In genomic region chr17:76246080-76247066, GRCh38 we compare ENCODE assay signal across 9 cellular contexts.
DNase-seq lines count a peak whose midpoint lies in the region; ATAC-seq, FAIRE-seq and TF ChIP-seq lines count a peak whose summit lies in the region.
"Had no signal": no experiment of that assay in that cellular context is flagged by ENCODE, and none has a peak within 500 bp of the region (broad histone marks: within the 10 kb centered on the region; RNA-seq: fewer than 3 reads in every experiment).

No MANE protein-coding gene starts in this region.

- H3K27me3 Mint-ChIP-seq in T-helper 1 cell treated with Interleukin-12 subunit alpha and Interleukin-12 subunit beta and Interleukin-4 antibody, amounts not matched to agents 30 μg/mL and 1 μg/mL, for 36 hours (ENCODE audit: low read depth), result no peaks in the 10 kb centered on the region

- TF ChIP-seq CTCF in D721Med (IDR thresholded peaks at IDR 0.05; ENCODE audit: insufficient read depth, missing control alignments), result no peak

- ATAC-seq in HG03108 (IDR thresholded peaks at IDR 0.05; ENCODE audit: unreplicated experiment), result peak; percentile 95

- H3K36me3 Mint-ChIP-seq in T-helper 1 cell treated with Interleukin-12 subunit alpha and Interleukin-12 subunit beta and Interleukin-4 antibody, amounts not matched to agents 30 μg/mL and 1 μg/mL, for 36 hours (ENCODE audit: low read depth), result no peaks in the 10 kb centered on the region

- no peak for FAIRE-seq in D721Med (lab: Jason Lieb, UNC)
- FAIRE-seq: G401.6 had no signal

- H3K4me1 Mint-ChIP-seq in T-helper 1 cell treated with Interleukin-12 subunit alpha and Interleukin-12 subunit beta and Interleukin-4 antibody, amounts not matched to agents 30 μg/mL and 1 μg/mL, for 36 hours (ENCODE audit: low read depth), result peaks cover 60% of the 10 kb centered on the region

- peak overlapping the region; percentile 93 for H3K27ac Mint-ChIP-seq in T-helper 1 cell treated with Interleukin-12 subunit alpha and Interleukin-12 subunit beta and Interleukin-4 antibody, amounts not matched to agents 30 μg/mL and 1 μg/mL, for 36 hours

- peak; percentile 99 for DNase-seq in AML-193 (lab: John Stamatoyannopoulos, UW)
- DNase-seq in GM19238 (ENCODE audit: insufficient read length, low spot score), result peak; percentile 80
- DNase-seq in glomerular visceral epithelial cell (ENCODE audit: extremely low spot score), result peak; percentile 11
- no peak for DNase-seq in NCI-H146 (lab: John Stamatoyannopoulos, UW)
- no peak for DNase-seq in NCI-H2227 treated with DMSO at 0.1 percent for 48 hours (lab: John Stamatoyannopoulos, UW)
- no peak for DNase-seq in D721Med (ENCODE audit: insufficient read length, low spot score)

- H3K9me3 Mint-ChIP-seq in T-helper 1 cell treated with Interleukin-12 subunit alpha and Interleukin-12 subunit beta and Interleukin-4 antibody, amounts not matched to agents 30 μg/mL and 1 μg/mL, for 36 hours, result no peaks in the 10 kb centered on the region

- peak overlapping the region; percentile 63 for H3K4me3 Mint-ChIP-seq in T-helper 1 cell treated with Interleukin-12 subunit alpha and Interleukin-12 subunit beta and Interleukin-4 antibody, amounts not matched to agents 30 μg/mL and 1 μg/mL, for 36 hours

Comparison
In these comparisons a context has a peak if more than half of its experiments do, and no peak if none do; other contexts are left out.
1. DNase-seq: peak in AML-193 (2 of 2), GM19238 (single experiment) and glomerular visceral epithelial cell (single experiment); none in NCI-H146 (single experiment), NCI-H2227 treated with DMSO at 0.1 percent for 48 hours (single experiment) and D721Med (single experiment).